8 cellular contexts compared by ENCODE assay signal in the genomic region with DNA sequence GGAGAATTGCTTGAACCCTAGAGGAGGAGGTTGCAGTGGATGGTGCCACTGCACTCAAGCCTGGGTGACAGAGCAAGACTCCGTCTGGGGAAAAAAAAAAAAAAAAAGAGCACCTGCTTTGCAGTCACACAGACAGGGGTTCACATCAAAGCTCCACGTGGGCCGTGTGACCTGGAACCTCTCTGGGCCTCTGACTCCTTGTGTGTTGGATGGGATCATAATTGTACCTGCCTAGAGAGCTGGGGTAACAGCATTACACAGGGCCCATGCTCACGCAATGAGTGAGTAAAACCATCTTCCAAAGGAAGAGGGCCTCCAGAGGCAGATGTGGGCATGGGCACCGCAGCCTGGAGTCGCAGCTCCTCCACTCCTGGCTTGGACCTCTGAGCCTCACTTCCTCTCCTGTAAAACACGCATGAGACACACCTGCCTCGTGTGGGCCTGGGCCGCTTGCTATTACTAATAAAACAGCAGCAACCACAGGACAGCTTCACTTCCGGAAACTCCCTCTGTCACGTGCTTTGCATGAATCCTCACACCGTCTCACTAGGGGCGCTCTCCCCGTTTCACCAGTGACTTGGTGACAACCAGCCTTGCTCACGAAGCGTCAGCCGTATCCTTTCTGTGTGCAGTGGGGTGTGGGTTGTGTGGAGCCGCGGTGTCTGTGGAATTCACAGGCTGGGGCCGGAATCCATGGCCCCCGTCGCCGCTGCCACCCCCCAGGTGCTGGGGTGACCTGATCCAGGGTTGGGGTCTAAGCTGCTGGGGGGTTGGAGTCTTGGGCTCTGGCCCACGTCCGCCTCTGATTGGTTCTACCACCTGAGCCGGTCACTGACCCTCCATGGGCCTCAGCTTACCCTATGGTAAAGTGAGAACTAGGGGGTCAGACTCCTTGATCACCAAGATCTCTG. TPM values are rescaled to one million over a fixed set of nuclear protein-coding genes. Genes with fewer than 3 reads are reported as not detected.
A peak's percentile ranks its signal among the peaks of the same experiment; 100 is the strongest.
DNase-seq lines count a peak whose midpoint lies in the region; ATAC-seq and TF ChIP-seq lines count a peak whose summit lies in the region.
"Not testable (repeated sequence)": the region's sequence is repeated elsewhere in the genome, so short reads cannot be mapped to it uniquely, and the experiment has no call there.

No MANE protein-coding gene starts in this region.

- intact Hi-C loops in breast epithelium (cut with DNase I; ENCODE audit: low total_unique reads): not testable (repeated sequence)

- peaks cover 17 to 56% (median 34%) of the 10 kb centered on the region in 10 experiments for H3K4me1 ChIP-seq in BLaER1 treated with 17β-estradiol and CSF1 and Interleukin-3, amounts not matched to agents 10 nM and 100 nM
- not testable (repeated sequence) for H3K4me1 ChIP-seq in breast epithelium

- not testable (repeated sequence) for H3K27me3 ChIP-seq in BLaER1 treated with 17β-estradiol and CSF1 and Interleukin-3, amounts not matched to agents 10 nM and 100 nM; breast epithelium

- H3K27ac ChIP-seq in BLaER1 treated with 17β-estradiol and CSF1 and Interleukin-3, amounts not matched to agents 10 nM and 100 nM: peak overlapping the region; percentile 60 to 84 (median 79); a peak in 21 of 22 replicates
- not testable (repeated sequence) for H3K27ac ChIP-seq in breast epithelium

- not testable (repeated sequence) for H4K20me1 ChIP-seq in BLaER1 treated with 17β-estradiol and CSF1 and Interleukin-3, amounts not matched to agents 10 nM and 100 nM

- not testable (repeated sequence) for TF ChIP-seq CTCF in breast epithelium (IDR thresholded peaks at IDR 0.05)

- ATAC-seq in GM19035 (IDR thresholded peaks at IDR 0.05; ENCODE audit: unreplicated experiment): peak; percentile 95
- ATAC-seq in HG03060 (IDR thresholded peaks at IDR 0.05; ENCODE audit: low read depth, unreplicated experiment): peak; percentile 74

- TF ChIP-seq POLR2A in breast epithelium (IDR thresholded peaks at IDR 0.05): not testable (repeated sequence)

- H3K36me3 ChIP-seq in BLaER1 treated with 17β-estradiol and CSF1 and Interleukin-3, amounts not matched to agents 10 nM and 100 nM; breast epithelium: not testable (repeated sequence)

- peak overlapping the region in 8 of 10 experiments; percentile 4 to 47 (median 36); a peak in 9 of 20 replicates for H3K4me3 ChIP-seq in BLaER1 treated with 17β-estradiol and CSF1 and Interleukin-3, amounts not matched to agents 10 nM and 100 nM
- peak overlapping the region in 1 of 3 donors; percentile 22 for H3K4me3 ChIP-seq in breast epithelium

- peak overlapping the region; percentile 36 to 71 (median 63) for H3K4me2 ChIP-seq in BLaER1 treated with 17β-estradiol and CSF1 and Interleukin-3, amounts not matched to agents 10 nM and 100 nM

- H3K9ac ChIP-seq in BLaER1 treated with 17β-estradiol and CSF1 and Interleukin-3, amounts not matched to agents 10 nM and 100 nM: peak overlapping the region in 10 of 11 experiments; percentile 40 to 71 (median 60); a peak in 17 of 22 replicates

- peak; percentile 82 for DNase-seq in NCI-H2196 treated with DMSO at 0.1 percent for 48 hours (lab: John Stamatoyannopoulos, UW; ENCODE audit: unreplicated experiment)
- DNase-seq in activated CD4-positive, CD25-positive, alpha-beta regulatory T cell treated with anti-CD3 and anti-CD28 coated beads, Interleukin-2, amount 50 U/mL, for 16 hours (ENCODE audit: low read depth, low spot score): peak; percentile 87
- DNase-seq in breast epithelium (ENCODE audit: low spot score in 2 of 2): peak; percentile 49 to 69
- peak; percentile 96 for DNase-seq in kidney tubule cell (ENCODE audit: low spot score)
- peak; percentile 84 to 88 for DNase-seq in stimulated activated CD4-positive, alpha-beta T cell treated with anti-CD3 and anti-CD28 coated beads, Interleukin-2, amount 100 ng/mL, for 24 hours

- H3K9me3 ChIP-seq in BLaER1 treated with 17β-estradiol and CSF1 and Interleukin-3, amounts not matched to agents 10 nM and 100 nM (replicated peaks in 1 of 11); breast epithelium: not testable (repeated sequence)

RNA-seq across cellular contexts. Expression of a gene that starts 10.4 kb away (rescaled TPM):
- 1 to 10 TPM in 1 of 3 donors, under 1 TPM in 2; 0.48 to 1.3 (median 0.59) TPM for total RNA-seq in breast epithelium

RNA-seq across cellular contexts. Expression of a gene that starts 28.0 kb away (rescaled TPM):
- total RNA-seq in breast epithelium: under 1 TPM in 2 of 3 donors, not detected in 1; 0.32 to 0.66 TPM
